ENCODE assay signal across 11 cellular contexts in genomic region chr1:47578026-47578861, GRCh38.
DNase-seq lines count a peak whose midpoint lies in the region; ATAC-seq and TF ChIP-seq lines count a peak whose summit lies in the region.
"Had no signal": no experiment of that assay in that cellular context is flagged by ENCODE, and none has a peak within 500 bp of the region (broad histone marks: within the 10 kb centered on the region; RNA-seq: fewer than 3 reads in every experiment).

No MANE protein-coding gene starts in this region.

- ATAC-seq in HG03095 (IDR thresholded peaks at IDR 0.05; ENCODE audit: unreplicated experiment) (no peak), GM21786 (IDR thresholded peaks at IDR 0.05; ENCODE audit: unreplicated experiment) (no peak)

- peaks cover 32% of the 10 kb centered on the region for H3K27me3 Mint-ChIP-seq in mesothelial cell of epicardium (ENCODE audit: low read depth)
- peaks cover 30% of the 10 kb centered on the region for H3K27me3 Mint-ChIP-seq in type B pancreatic cell

- H3K4me1 Mint-ChIP-seq in mesothelial cell of epicardium (peaks cover 39% of the 10 kb centered on the region), type B pancreatic cell (ENCODE audit: unreplicated experiment) (peaks cover 49% of the 10 kb centered on the region)

- DNase-seq in NCI-H2171 treated with DMSO at 0.1 percent for 48 hours (lab: John Stamatoyannopoulos, UW) (peak; percentile 61), NCI-H2171 (lab: John Stamatoyannopoulos, UW) (no peak), epidermal melanocyte (ENCODE audit: insufficient read length, low spot score) (peak; percentile 83), mesothelial cell of epicardium (ENCODE audit: low spot score in 2 of 2, unreplicated experiment in 2 of 2) (no peak), type B pancreatic cell (ENCODE audit: extremely low spot score, unreplicated experiment) (no peak), SKM-1 (lab: John Stamatoyannopoulos, UW; ENCODE audit: unreplicated experiment) (no peak)
- DNase-seq: DMS53, NCI-H774, T-helper 1 cell had no signal

- H3K4me3 Mint-ChIP-seq in mesothelial cell of epicardium, result no peak overlapping the region
- peak overlapping the region; percentile 65 for H3K4me3 Mint-ChIP-seq in type B pancreatic cell

- H3K9me3 Mint-ChIP-seq in mesothelial cell of epicardium (no peaks in the 10 kb centered on the region), type B pancreatic cell (no peaks in the 10 kb centered on the region)

- H3K27ac Mint-ChIP-seq in mesothelial cell of epicardium, result peak overlapping the region; percentile 20
- peak overlapping the region; percentile 46 for H3K27ac Mint-ChIP-seq in type B pancreatic cell

- no peaks in the 10 kb centered on the region for H3K36me3 Mint-ChIP-seq in mesothelial cell of epicardium
- no peaks in the 10 kb centered on the region for H3K36me3 Mint-ChIP-seq in type B pancreatic cell

- TF ChIP-seq CTCF in mesothelial cell of epicardium (IDR thresholded peaks at IDR 0.05; ENCODE audit: unreplicated experiment) (no peak), type B pancreatic cell (conservative IDR thresholded peaks at IDR 0.05) (peak; percentile 23)

Comparison
In these comparisons a context has a peak if more than half of its experiments do, and no peak if none do; other contexts are left out.
1. DNase-seq: peak in NCI-H2171 treated with DMSO at 0.1 percent for 48 hours (single experiment) and epidermal melanocyte (single experiment); none in NCI-H2171 (single experiment), mesothelial cell of epicardium (0 of 2), type B pancreatic cell (single experiment) and SKM-1 (single experiment).